Comparison of ENCODE assay signal across 27 cellular contexts in the genomic region with DNA sequence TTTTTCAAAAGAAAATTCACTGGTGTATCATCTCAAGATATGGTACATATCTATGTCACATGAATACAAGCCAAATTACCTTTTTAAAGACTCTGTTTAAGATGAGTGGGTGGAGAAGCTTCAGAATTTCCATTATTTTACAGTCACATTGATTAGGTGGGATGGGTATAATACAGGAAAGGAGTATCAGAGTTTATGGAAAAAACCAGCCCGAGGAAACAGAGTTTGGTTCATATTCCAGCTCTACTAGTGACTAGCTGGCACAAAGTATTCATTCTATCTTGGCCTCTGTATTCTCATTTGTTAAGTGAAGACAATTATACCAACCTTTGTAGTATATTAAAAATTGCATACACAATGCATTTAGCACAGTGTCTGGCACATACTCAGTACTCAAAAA.
"Had no signal": no experiment of that assay in that cellular context is flagged by ENCODE, and none has a peak within 500 bp of the region (broad histone marks: within the 10 kb centered on the region; RNA-seq: fewer than 3 reads in every experiment).

No MANE protein-coding gene starts in this region.

- H3K4me1 Mint-ChIP-seq: nephron had no signal

- H3K9me3 ChIP-seq: heart left ventricle, ovary, prostate gland, right atrium auricular region, spleen, upper lobe of left lung, vagina had no signal

- DNase-seq: activated CD4-positive, alpha-beta T cell treated with anti-CD3 and anti-CD28 coated beads for 48 hours; activated CD4-positive, alpha-beta T cell treated with anti-CD3 and anti-CD28 coated beads, Interleukin-2, amount 50 U/mL, for 48 hours; activated CD8-positive, alpha-beta memory T cell treated with anti-CD3 and anti-CD28 coated beads, Interleukin-2, amount 50 U/mL, for 4 hours; activated effector memory CD4-positive, alpha-beta T cell treated with anti-CD3 and anti-CD28 coated beads, Interleukin-2, amount 50 U/mL, for 16 hours; activated naive CD4-positive, alpha-beta T cell treated with anti-CD3 and anti-CD28 coated beads, Interleukin-2, amount 10 ng/mL, durations not matched to agents 7 days and 5 days; activated T-cell treated with anti-CD3 and anti-CD28 coated beads, Interleukin-2, amount 50 U/mL, for 1 hour; amniotic stem cell; brain microvascular endothelial cell; cortex of kidney; foreskin keratinocyte; heart left ventricle; immature natural killer cell; mammary epithelial cell; ovary; spleen; stimulated activated naive CD4-positive, alpha-beta T cell treated with Interleukin-2 at 50 U/mL for 16 hours; upper lobe of left lung; WERI-Rb-1 had no signal

- H3K36me3 ChIP-seq: brain microvascular endothelial cell, ovary, prostate gland, right atrium auricular region, vagina, WERI-Rb-1 had no signal

- H3K4me1 ChIP-seq: right atrium auricular region had no signal

- H3K9me3 Mint-ChIP-seq: activated naive CD4-positive, alpha-beta T cell treated with anti-CD3 and anti-CD28 coated beads, Interleukin-2, amount 10 ng/mL, durations not matched to agents 7 days and 5 days; activated T-helper 1 cell treated with anti-CD3 and anti-CD28 coated beads, Interleukin-12 subunit alpha, Interleukin-12 subunit beta, Interleukin-2, Interleukin-4 antibody, amounts not matched to agents 30 ng/mL and 10 ng/mL and 1 ng/mL, durations not matched to agents 14 hours and 24 hours and 36 hours; immature natural killer cell; nephron had no signal

- H3K27me3 ChIP-seq: brain microvascular endothelial cell, foreskin keratinocyte, heart left ventricle, ovary, right atrium auricular region, spleen, upper lobe of left lung, vagina had no signal

- H3K27me3 Mint-ChIP-seq: activated naive CD4-positive, alpha-beta T cell treated with anti-CD3 and anti-CD28 coated beads, Interleukin-2, amount 10 ng/mL, durations not matched to agents 7 days and 5 days had no signal

- ATAC-seq: activated CD4-positive, CD25-positive, alpha-beta regulatory T cell treated with anti-CD3 and anti-CD28 coated beads, Interleukin-2, amount 50 U/mL, for 24 hours; foreskin keratinocyte; heart left ventricle had no signal

- H3K4me3 Mint-ChIP-seq: activated naive CD4-positive, alpha-beta T cell treated with anti-CD3 and anti-CD28 coated beads, Interleukin-2, amount 10 ng/mL, durations not matched to agents 7 days and 5 days; activated T-helper 1 cell treated with anti-CD3 and anti-CD28 coated beads, Interleukin-12 subunit alpha, Interleukin-12 subunit beta, Interleukin-2, Interleukin-4 antibody, amounts not matched to agents 30 ng/mL and 10 ng/mL and 1 ng/mL, durations not matched to agents 14 hours and 24 hours and 36 hours; immature natural killer cell; nephron had no signal

- H3K36me3 Mint-ChIP-seq: immature natural killer cell had no signal

- H3K27ac ChIP-seq: brain microvascular endothelial cell, foreskin keratinocyte, heart left ventricle, ovary, right atrium auricular region, upper lobe of left lung, vagina, WERI-Rb-1 had no signal

- H3K4me3 ChIP-seq: heart left ventricle, ovary, prostate gland, right atrium auricular region, spleen, upper lobe of left lung, vagina had no signal

- FAIRE-seq: astrocyte, endothelial cell of umbilical vein, TTC549 had no signal

- H3K27ac Mint-ChIP-seq: activated naive CD4-positive, alpha-beta T cell treated with anti-CD3 and anti-CD28 coated beads, Interleukin-2, amount 10 ng/mL, durations not matched to agents 7 days and 5 days; activated T-helper 1 cell treated with anti-CD3 and anti-CD28 coated beads, Interleukin-12 subunit alpha, Interleukin-12 subunit beta, Interleukin-2, Interleukin-4 antibody, amounts not matched to agents 30 ng/mL and 10 ng/mL and 1 ng/mL, durations not matched to agents 14 hours and 24 hours and 36 hours; nephron had no signal
